8 cellular contexts compared by ENCODE assay signal in genomic region chr11:128520886-128521696, GRCh38.
DNase-seq lines count a peak whose midpoint lies in the region; ATAC-seq and TF ChIP-seq lines count a peak whose summit lies in the region.

No MANE protein-coding gene starts in this region.

- H3K4me3 ChIP-seq in cardiac muscle cell: peak overlapping the region; percentile 36
- H3K4me3 ChIP-seq in adipocyte (ENCODE audit: low read length): peak overlapping the region; percentile 89
- peak overlapping the region; percentile 62 to 78 (median 70) for H3K4me3 ChIP-seq in transverse colon

- TF ChIP-seq POLR2A in transverse colon (IDR thresholded peaks at IDR 0.05): no peak

- no peaks in the 10 kb centered on the region for H3K36me3 ChIP-seq in cardiac muscle cell
- H3K36me3 ChIP-seq in adipocyte (ENCODE audit: control insufficient read depth, insufficient read depth, low read length, severe bottlenecking): no peaks in the 10 kb centered on the region
- no peaks in the 10 kb centered on the region for H3K36me3 ChIP-seq in transverse colon

- in situ Hi-C loops in transverse colon (cut with MboI; ENCODE audit: low pct_ligation_motif_present in 1 of 4, low pct_unique_long_range_greater_than_20kb in 1 of 4, low sequenced_read_pairs in 3 of 4): loop anchor here in 1 of 4 donors (25.0 kb wide), 1 partner anchor 234 kb away; no protein-coding TSS in a partner anchor

- no peak for TF ChIP-seq EP300 in transverse colon (IDR thresholded peaks at IDR 0.05; ENCODE audit: low read depth)

- peak overlapping the region; percentile 99 for H3K9ac ChIP-seq in adipocyte (ENCODE audit: low read length)

- intact Hi-C loops in Right ventricle myocardium inferior (cut with DNase I) (loop anchor here (5.0 kb wide), 3 partner anchors 54 to 106 kb away; no protein-coding TSS in a partner anchor), transverse colon (cut with DNase I; ENCODE audit: low total_unique reads) (loop anchor here (10.0 kb wide), 1 partner anchor 226 kb away; no protein-coding TSS in a partner anchor)

- H3K27me3 ChIP-seq in cardiac muscle cell (peaks cover 39% of the 10 kb centered on the region), adipocyte (replicated peaks; ENCODE audit: control insufficient read depth, insufficient read depth, low read length) (no peaks in the 10 kb centered on the region), layer of hippocampus (ENCODE audit: control insufficient read depth, insufficient read depth, low read length) (no peaks in the 10 kb centered on the region), transverse colon (no peaks in the 10 kb centered on the region)

- H3K9me3 ChIP-seq in cardiac muscle cell (ENCODE audit: low read depth): no peaks in the 10 kb centered on the region
- H3K9me3 ChIP-seq in adipocyte (ENCODE audit: control insufficient read depth, low read length): no peaks in the 10 kb centered on the region
- H3K9me3 ChIP-seq in transverse colon: no peaks in the 10 kb centered on the region

- DNase-seq in cardiac muscle cell (ENCODE audit: low read depth in 1 of 2, low spot score in 1 of 2) (no peak), Right ventricle myocardium inferior (ENCODE audit: missing footprints) (no peak), adipocyte (ENCODE audit: low read depth) (peak; percentile 51), transverse colon (no peak), NCI-H187 (lab: John Stamatoyannopoulos, UW) (no peak), NOMO-1 treated with dmso at 0.1 percent for 144 hours (lab: John Stamatoyannopoulos, UW; ENCODE audit: unreplicated experiment) (no peak)

- H3K4me1 ChIP-seq in cardiac muscle cell (ENCODE audit: low read depth): peaks cover 5% of the 10 kb centered on the region
- peaks cover 67% of the 10 kb centered on the region for H3K4me1 ChIP-seq in adipocyte (ENCODE audit: control insufficient read depth, insufficient read depth, low read length)
- peaks cover 21 to 77% (median 42%) of the 10 kb centered on the region in 4 donors for H3K4me1 ChIP-seq in transverse colon

- TF ChIP-seq CTCF in cardiac muscle cell (IDR thresholded peaks at IDR 0.05; ENCODE audit: low read depth, low read length) (peak; percentile 14), transverse colon (IDR thresholded peaks at IDR 0.05) (peak in 1 of 5 experiments; percentile 11)

- 8 to 10% methylated on average over 2 to 12 of the region's 12 CpGs for WGBS in transverse colon (ENCODE audit: low coverage in 1 of 2), 2 donors

- ATAC-seq in Right ventricle myocardium inferior (no peak), GM21576 (IDR thresholded peaks at IDR 0.05; ENCODE audit: unreplicated experiment) (no peak)

- H3K27ac ChIP-seq in cardiac muscle cell (no peak overlapping the region), layer of hippocampus (ENCODE audit: low read depth, low read length) (peak overlapping the region; percentile 71), transverse colon (peak overlapping the region; percentile 88 to 95 (median 91))

Comparison
In these comparisons a context has a peak if more than half of its experiments do, and no peak if none do; other contexts are left out.
1. H3K4me3 ChIP-seq: peak in every context shown above with its lines; median percentile 89 in adipocyte; 70 in transverse colon; 36 in cardiac muscle cell.